In the genomic region with DNA sequence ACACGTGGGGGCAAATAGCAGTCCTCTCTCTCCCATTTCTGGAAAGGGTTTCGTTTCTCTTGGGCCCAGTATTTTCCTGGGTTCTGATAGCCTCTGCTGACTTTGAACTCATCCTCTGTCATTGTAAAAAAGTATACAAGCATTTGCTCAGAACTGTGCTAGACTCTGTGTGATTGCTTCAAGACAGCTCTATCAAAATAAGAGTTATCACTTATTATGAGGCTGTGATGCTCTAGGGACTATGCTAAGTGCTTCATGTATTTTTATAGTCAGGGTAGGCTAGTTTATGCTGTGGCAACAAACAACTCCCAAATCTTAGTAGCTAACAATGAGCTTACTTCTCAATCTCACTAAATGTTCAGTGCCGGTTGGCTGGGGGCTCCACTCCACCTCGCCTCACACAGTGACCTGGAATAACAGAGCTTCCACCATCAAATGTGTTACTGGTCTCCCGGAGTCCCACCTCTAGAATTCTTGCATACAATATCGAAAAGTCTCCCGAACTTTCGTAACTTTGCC, we compare ENCODE assay signal across 22 cellular contexts.
DNase-seq lines count a peak whose midpoint lies in the region; ATAC-seq, FAIRE-seq and TF ChIP-seq lines count a peak whose summit lies in the region.
"Had no signal": no experiment of that assay in that cellular context is flagged by ENCODE, and none has a peak within 500 bp of the region (broad histone marks: within the 10 kb centered on the region; RNA-seq: fewer than 3 reads in every experiment).

No MANE protein-coding gene starts in this region.

- H3K9ac ChIP-seq in muscle layer of colon (ENCODE audit: low read length) (no peak overlapping the region), kidney (ENCODE audit: low read length in 2 of 2) (no peak overlapping the region)

- peaks cover 8% of the 10 kb centered on the region for H3K36me3 Mint-ChIP-seq in HFFc6 (ENCODE audit: low read depth)

- H3K4me3 ChIP-seq in SJSA1 (no peak overlapping the region), muscle layer of colon (ENCODE audit: low read depth in 1 of 2, low read length in 2 of 2) (no peak overlapping the region), stomach (no peak overlapping the region), kidney (ENCODE audit: low read length in 2 of 2) (no peak overlapping the region)
- H3K4me3 ChIP-seq: lower lobe of right lung, right lobe of liver had no signal

- ATAC-seq in GM21825 (IDR thresholded peaks at IDR 0.05; ENCODE audit: unreplicated experiment), result no peak
- no peak for ATAC-seq in GM21576 (IDR thresholded peaks at IDR 0.05; ENCODE audit: unreplicated experiment)
- ATAC-seq: esophagus mucosa; HCT116; naive thymus-derived CD4-positive, alpha-beta T cell; right lobe of liver had no signal

- H3K4me1 Mint-ChIP-seq in HFFc6 (ENCODE audit: low read depth), result peaks cover 98% of the 10 kb centered on the region

- peak overlapping the region; percentile 60 for H3K4me3 Mint-ChIP-seq in HFFc6
- H3K4me3 Mint-ChIP-seq: activated naive CD8-positive, alpha-beta T cell; CD4-positive, alpha-beta memory T cell; naive thymus-derived CD4-positive, alpha-beta T cell had no signal

- intact Hi-C loops in stomach (cut with DNase I; ENCODE audit: low total_unique reads) (no loop called here), kidney (cut with DNase I) (no loop called here)

- DNase-seq in HFFc6 (no peak), SJSA1 (ENCODE audit: low read depth in 1 of 2, low spot score in 2 of 2) (no peak), stomach (no peak), NCI-H526 (lab: John Stamatoyannopoulos, UW) (no peak), kidney (no peak)
- DNase-seq: CD4-positive, alpha-beta memory T cell; effector CD8-positive, alpha-beta T cell; GF-D8; Karpas-422; lower lobe of right lung; naive thymus-derived CD4-positive, alpha-beta T cell; NCI-H187 treated with DMSO at 0.1 percent for 48 hours; right lobe of liver; T-helper 2 cell; WERI-Rb-1 had no signal

- 74 to 88% (median 83%) methylated on average over 8 of the region's 8 CpGs for WGBS in stomach, 5 donors

- no peaks in the 10 kb centered on the region for H3K36me3 ChIP-seq in SJSA1
- no peaks in the 10 kb centered on the region for H3K36me3 ChIP-seq in muscle layer of colon (ENCODE audit: insufficient read depth, low read length)
- H3K36me3 ChIP-seq in stomach, result no peaks in the 10 kb centered on the region
- H3K36me3 ChIP-seq in kidney (ENCODE audit: control insufficient read depth in 1 of 2, insufficient read depth in 2 of 2, low read length in 2 of 2), result no peaks in the 10 kb centered on the region
- H3K36me3 ChIP-seq: lower lobe of right lung, right lobe of liver, WERI-Rb-1 had no signal

- H3K27me3 ChIP-seq in SJSA1 (replicated peaks) (no peaks in the 10 kb centered on the region), muscle layer of colon (ENCODE audit: control insufficient read depth in 1 of 2, insufficient read depth in 2 of 2, low read length in 2 of 2) (no peaks in the 10 kb centered on the region), stomach (no peaks in the 10 kb centered on the region)
- H3K27me3 ChIP-seq: right lobe of liver had no signal

- peaks cover 81% of the 10 kb centered on the region for H3K4me1 ChIP-seq in SJSA1 (replicated peaks)
- H3K4me1 ChIP-seq in muscle layer of colon (ENCODE audit: insufficient read depth, low read length), result peaks cover 58% of the 10 kb centered on the region
- H3K4me1 ChIP-seq in stomach, result peaks cover 0 to 28% (median 11%) of the 10 kb centered on the region in 4 donors
- H3K4me1 ChIP-seq in kidney (ENCODE audit: control insufficient read depth in 1 of 2, insufficient read depth in 1 of 2, low read depth in 1 of 2, low read length in 2 of 2), result no peaks in the 10 kb centered on the region

- peaks cover under 1% of the 10 kb centered on the region; the same call in 1 of the 2 replicates for H3K27me3 Mint-ChIP-seq in HFFc6 (ENCODE audit: insufficient read depth)
- H3K27me3 Mint-ChIP-seq: activated naive CD8-positive, alpha-beta T cell; CD4-positive, alpha-beta memory T cell had no signal

- peak overlapping the region; percentile 73 for H3K27ac Mint-ChIP-seq in HFFc6
- H3K27ac Mint-ChIP-seq: activated naive CD8-positive, alpha-beta T cell; CD4-positive, alpha-beta memory T cell; naive thymus-derived CD4-positive, alpha-beta T cell had no signal

- TF ChIP-seq CTCF in HFFc6 (IDR thresholded peaks at IDR 0.05) (no peak), stomach (IDR thresholded peaks at IDR 0.05) (no peak), kidney (IDR thresholded peaks at IDR 0.05; ENCODE audit: borderline replicate concordance, extremely low read depth, insufficient read depth) (no peak)

- TF ChIP-seq EP300 in stomach (IDR thresholded peaks at IDR 0.05), result no peak

- TF ChIP-seq POLR2A in stomach (IDR thresholded peaks at IDR 0.05), result no peak

- no peak for FAIRE-seq in kidney (lab: Jason Lieb, UNC)
- FAIRE-seq: keratinocyte had no signal

- no peaks in the 10 kb centered on the region for H3K9me3 ChIP-seq in SJSA1 (replicated peaks)
- H3K9me3 ChIP-seq in muscle layer of colon (ENCODE audit: low read length), result no peaks in the 10 kb centered on the region
- no peaks in the 10 kb centered on the region for H3K9me3 ChIP-seq in stomach
- no peaks in the 10 kb centered on the region for H3K9me3 ChIP-seq in kidney (ENCODE audit: control insufficient read depth in 1 of 2, low read length in 2 of 2)
- H3K9me3 ChIP-seq: lower lobe of right lung, right lobe of liver had no signal

- peaks cover 2% of the 10 kb centered on the region for H3K9me3 Mint-ChIP-seq in HFFc6

- peak overlapping the region; percentile 44 for H3K27ac ChIP-seq in SJSA1
- H3K27ac ChIP-seq in muscle layer of colon (ENCODE audit: low read depth, low read length), result peak overlapping the region; percentile 64
- peak overlapping the region in 4 of 5 donors; percentile 18 to 72 (median 60) for H3K27ac ChIP-seq in stomach
- H3K27ac ChIP-seq in kidney (ENCODE audit: low read depth in 2 of 2, low read length in 2 of 2), result no peak overlapping the region
- H3K27ac ChIP-seq: lower lobe of right lung, right lobe of liver, WERI-Rb-1 had no signal

Comparison
In these comparisons a context has a peak if more than half of its experiments do, and no peak if none do; other contexts are left out.
1. H3K27ac ChIP-seq: peak in SJSA1 (single experiment), muscle layer of colon (single experiment) and stomach (4 of 5); none in kidney (0 of 2).